Comparison of ENCODE assay signal across 8 cellular contexts in genomic region chr20:39829255-39829654, GRCh38.
DNase-seq lines count a peak whose midpoint lies in the region; ATAC-seq lines count a peak whose summit lies in the region.

No MANE protein-coding gene starts in this region.

- H3K4me1 Mint-ChIP-seq in T-helper 2 cell treated with Interferon-gamma antibody and Interleukin-4, amounts not matched to agents 5 μg/mL and 100 μg/mL, for 36 hours (ENCODE audit: low read depth): no peaks in the 10 kb centered on the region

- H3K9me3 Mint-ChIP-seq in T-helper 2 cell treated with Interferon-gamma antibody and Interleukin-4, amounts not matched to agents 5 μg/mL and 100 μg/mL, for 36 hours: no peaks in the 10 kb centered on the region

- no peak overlapping the region for H3K27ac Mint-ChIP-seq in T-helper 2 cell treated with Interferon-gamma antibody and Interleukin-4, amounts not matched to agents 5 μg/mL and 100 μg/mL, for 36 hours

- no peaks in the 10 kb centered on the region for H3K36me3 Mint-ChIP-seq in T-helper 2 cell treated with Interferon-gamma antibody and Interleukin-4, amounts not matched to agents 5 μg/mL and 100 μg/mL, for 36 hours (ENCODE audit: low read depth)

- DNase-seq in AG08396 (ENCODE audit: low spot score) (peak; percentile 31), HuH-7 (ENCODE audit: low spot score) (peak; percentile 1), glomerular visceral epithelial cell (ENCODE audit: extremely low spot score) (peak; percentile 10), NCI-H146 treated with DMSO at 0.1 percent for 48 hours (lab: John Stamatoyannopoulos, UW; ENCODE audit: unreplicated experiment) (no peak), T1000 (lab: John Stamatoyannopoulos, UW) (no peak), cortex of kidney (lab: John Stamatoyannopoulos, UW) (no peak)
- no peak for DNase-seq in T-helper 2 cell treated with Interferon-gamma antibody and Interleukin-4, amounts not matched to agents 5 μg/mL and 100 μg/mL, for 36 hours (ENCODE audit: low spot score)

- H3K27me3 Mint-ChIP-seq in T-helper 2 cell treated with Interferon-gamma antibody and Interleukin-4, amounts not matched to agents 5 μg/mL and 100 μg/mL, for 36 hours (ENCODE audit: low read depth): no peaks in the 10 kb centered on the region

- ATAC-seq in GM19035 (IDR thresholded peaks at IDR 0.05; ENCODE audit: unreplicated experiment): peak; percentile 17

- no peak overlapping the region for H3K4me3 Mint-ChIP-seq in T-helper 2 cell treated with Interferon-gamma antibody and Interleukin-4, amounts not matched to agents 5 μg/mL and 100 μg/mL, for 36 hours

Comparison
In these comparisons a context has a peak if more than half of its experiments do, and no peak if none do; other contexts are left out.
1. DNase-seq: peak in AG08396 (single experiment), HuH-7 (single experiment) and glomerular visceral epithelial cell (single experiment); none in NCI-H146 treated with DMSO at 0.1 percent for 48 hours (single experiment), T-helper 2 cell treated with Interferon-gamma antibody and Interleukin-4, amounts not matched to agents 5 μg/mL and 100 μg/mL, for 36 hours (single experiment), T1000 (single experiment) and cortex of kidney (single experiment).